Comparison of ENCODE assay signal across 1 cellular context in genomic region chr12:26832817-26833691, GRCh38.
TF ChIP-seq lines count a peak whose summit lies in the region.

TSS of gene ITPR2 (minus strand) at chr12:26833194. CDS start at chr12:26832781, 413 bp downstream.

TF ChIP-seq in HEK293, 187 proteins besides CTCF, POLR2A, EP300 and RAD21 (continued from another document and continues in another):
- no peak for TF ChIP-seq ZNF48 (tag by site-specific recombination; IDR thresholded peaks at IDR 0.05)
- TF ChIP-seq, protein P1, sequence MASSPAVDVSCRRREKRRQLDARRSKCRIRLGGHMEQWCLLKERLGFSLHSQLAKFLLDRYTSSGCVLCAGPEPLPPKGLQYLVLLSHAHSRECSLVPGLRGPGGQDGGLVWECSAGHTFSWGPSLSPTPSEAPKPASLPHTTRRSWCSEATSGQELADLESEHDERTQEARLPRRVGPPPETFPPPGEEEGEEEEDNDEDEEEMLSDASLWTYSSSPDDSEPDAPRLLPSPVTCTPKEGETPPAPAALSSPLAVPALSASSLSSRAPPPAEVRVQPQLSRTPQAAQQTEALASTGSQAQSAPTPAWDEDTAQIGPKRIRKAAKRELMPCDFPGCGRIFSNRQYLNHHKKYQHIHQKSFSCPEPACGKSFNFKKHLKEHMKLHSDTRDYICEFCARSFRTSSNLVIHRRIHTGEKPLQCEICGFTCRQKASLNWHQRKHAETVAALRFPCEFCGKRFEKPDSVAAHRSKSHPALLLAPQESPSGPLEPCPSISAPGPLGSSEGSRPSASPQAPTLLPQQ (tag by site-specific recombination; IDR thresholded peaks at IDR 0.05) = peak; percentile 30; the same call in 1 of the 2 replicates
- TF ChIP-seq ZNF175 (tag by site-specific recombination; IDR thresholded peaks at IDR 0.05) = no peak
- TF ChIP-seq ZNF202 (tag by site-specific recombination; IDR thresholded peaks at IDR 0.05; ENCODE audit: borderline replicate concordance) = no peak
- no peak for TF ChIP-seq ZNF549 (tag by site-specific recombination; IDR thresholded peaks at IDR 0.05)
- no peak for TF ChIP-seq ZBTB49 (tag by site-specific recombination; IDR thresholded peaks at IDR 0.05; ENCODE audit: low read depth)
- no peak for TF ChIP-seq ZNF169 (tag by site-specific recombination; IDR thresholded peaks at IDR 0.05)
- no peak for TF ChIP-seq ZNF221 (tag by site-specific recombination; IDR thresholded peaks at IDR 0.05; ENCODE audit: borderline replicate concordance)
- TF ChIP-seq PRDM1 (tag by site-specific recombination; IDR thresholded peaks at IDR 0.05) = no peak; the same call in 1 of the 2 replicates
- TF ChIP-seq ZNF398 (tag by site-specific recombination; IDR thresholded peaks at IDR 0.05) = peak; percentile 22; the same call in 1 of the 2 replicates
- no peak for TF ChIP-seq HOXC10 (CRISPR knock-in tag; IDR thresholded peaks at IDR 0.05)
- TF ChIP-seq ZNF121 (tag by site-specific recombination; IDR thresholded peaks at IDR 0.05) = no peak
- no peak for TF ChIP-seq ZFP41 (tag by site-specific recombination; IDR thresholded peaks at IDR 0.05; ENCODE audit: borderline replicate concordance)
- no peak for TF ChIP-seq TRIM28 (IDR thresholded peaks at IDR 0.05; ENCODE audit: borderline replicate concordance, low read length)
- TF ChIP-seq ZNF391 (tag by site-specific recombination; IDR thresholded peaks at IDR 0.05; ENCODE audit: borderline replicate concordance, low read depth) = peak; percentile 85
- no peak for TF ChIP-seq OVOL3 (tag by site-specific recombination; IDR thresholded peaks at IDR 0.05)
- no peak for TF ChIP-seq ZNF433 (tag by site-specific recombination; IDR thresholded peaks at IDR 0.05; ENCODE audit: low read depth)
- TF ChIP-seq, protein P2, sequence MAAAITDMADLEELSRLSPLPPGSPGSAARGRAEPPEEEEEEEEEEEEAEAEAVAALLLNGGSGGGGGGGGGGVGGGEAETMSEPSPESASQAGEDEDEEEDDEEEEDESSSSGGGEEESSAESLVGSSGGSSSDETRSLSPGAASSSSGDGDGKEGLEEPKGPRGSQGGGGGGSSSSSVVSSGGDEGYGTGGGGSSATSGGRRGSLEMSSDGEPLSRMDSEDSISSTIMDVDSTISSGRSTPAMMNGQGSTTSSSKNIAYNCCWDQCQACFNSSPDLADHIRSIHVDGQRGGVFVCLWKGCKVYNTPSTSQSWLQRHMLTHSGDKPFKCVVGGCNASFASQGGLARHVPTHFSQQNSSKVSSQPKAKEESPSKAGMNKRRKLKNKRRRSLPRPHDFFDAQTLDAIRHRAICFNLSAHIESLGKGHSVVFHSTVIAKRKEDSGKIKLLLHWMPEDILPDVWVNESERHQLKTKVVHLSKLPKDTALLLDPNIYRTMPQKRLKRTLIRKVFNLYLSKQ (tag by site-specific recombination; IDR thresholded peaks at IDR 0.05; ENCODE audit: borderline replicate concordance) = no peak
- TF ChIP-seq ZNF571 (tag by site-specific recombination; IDR thresholded peaks at IDR 0.05) = no peak
- 0 out of 2 replicates have a peak, but pooled peaks have one; percentile 72 for TF ChIP-seq ZXDB (tag by site-specific recombination; IDR thresholded peaks at IDR 0.05)
- TF ChIP-seq, protein P3, sequence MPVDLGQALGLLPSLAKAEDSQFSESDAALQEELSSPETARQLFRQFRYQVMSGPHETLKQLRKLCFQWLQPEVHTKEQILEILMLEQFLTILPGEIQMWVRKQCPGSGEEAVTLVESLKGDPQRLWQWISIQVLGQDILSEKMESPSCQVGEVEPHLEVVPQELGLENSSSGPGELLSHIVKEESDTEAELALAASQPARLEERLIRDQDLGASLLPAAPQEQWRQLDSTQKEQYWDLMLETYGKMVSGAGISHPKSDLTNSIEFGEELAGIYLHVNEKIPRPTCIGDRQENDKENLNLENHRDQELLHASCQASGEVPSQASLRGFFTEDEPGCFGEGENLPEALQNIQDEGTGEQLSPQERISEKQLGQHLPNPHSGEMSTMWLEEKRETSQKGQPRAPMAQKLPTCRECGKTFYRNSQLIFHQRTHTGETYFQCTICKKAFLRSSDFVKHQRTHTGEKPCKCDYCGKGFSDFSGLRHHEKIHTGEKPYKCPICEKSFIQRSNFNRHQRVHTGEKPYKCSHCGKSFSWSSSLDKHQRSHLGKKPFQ (tag by site-specific recombination; IDR thresholded peaks at IDR 0.05) = no peak
- TF ChIP-seq ZNF404 (tag by site-specific recombination; IDR thresholded peaks at IDR 0.05) = no peak
- no peak for TF ChIP-seq RBAK (tag by site-specific recombination; IDR thresholded peaks at IDR 0.05)
- TF ChIP-seq, protein P4, sequence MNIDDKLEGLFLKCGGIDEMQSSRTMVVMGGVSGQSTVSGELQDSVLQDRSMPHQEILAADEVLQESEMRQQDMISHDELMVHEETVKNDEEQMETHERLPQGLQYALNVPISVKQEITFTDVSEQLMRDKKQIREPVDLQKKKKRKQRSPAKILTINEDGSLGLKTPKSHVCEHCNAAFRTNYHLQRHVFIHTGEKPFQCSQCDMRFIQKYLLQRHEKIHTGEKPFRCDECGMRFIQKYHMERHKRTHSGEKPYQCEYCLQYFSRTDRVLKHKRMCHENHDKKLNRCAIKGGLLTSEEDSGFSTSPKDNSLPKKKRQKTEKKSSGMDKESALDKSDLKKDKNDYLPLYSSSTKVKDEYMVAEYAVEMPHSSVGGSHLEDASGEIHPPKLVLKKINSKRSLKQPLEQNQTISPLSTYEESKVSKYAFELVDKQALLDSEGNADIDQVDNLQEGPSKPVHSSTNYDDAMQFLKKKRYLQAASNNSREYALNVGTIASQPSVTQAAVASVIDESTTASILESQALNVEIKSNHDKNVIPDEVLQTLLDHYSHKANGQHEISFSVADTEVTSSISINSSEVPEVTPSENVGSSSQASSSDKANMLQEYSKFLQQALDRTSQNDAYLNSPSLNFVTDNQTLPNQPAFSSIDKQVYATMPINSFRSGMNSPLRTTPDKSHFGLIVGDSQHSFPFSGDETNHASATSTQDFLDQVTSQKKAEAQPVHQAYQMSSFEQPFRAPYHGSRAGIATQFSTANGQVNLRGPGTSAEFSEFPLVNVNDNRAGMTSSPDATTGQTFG (tag by site-specific recombination; IDR thresholded peaks at IDR 0.05; ENCODE audit: borderline replicate concordance) = no peak
- TF ChIP-seq, protein P5, sequence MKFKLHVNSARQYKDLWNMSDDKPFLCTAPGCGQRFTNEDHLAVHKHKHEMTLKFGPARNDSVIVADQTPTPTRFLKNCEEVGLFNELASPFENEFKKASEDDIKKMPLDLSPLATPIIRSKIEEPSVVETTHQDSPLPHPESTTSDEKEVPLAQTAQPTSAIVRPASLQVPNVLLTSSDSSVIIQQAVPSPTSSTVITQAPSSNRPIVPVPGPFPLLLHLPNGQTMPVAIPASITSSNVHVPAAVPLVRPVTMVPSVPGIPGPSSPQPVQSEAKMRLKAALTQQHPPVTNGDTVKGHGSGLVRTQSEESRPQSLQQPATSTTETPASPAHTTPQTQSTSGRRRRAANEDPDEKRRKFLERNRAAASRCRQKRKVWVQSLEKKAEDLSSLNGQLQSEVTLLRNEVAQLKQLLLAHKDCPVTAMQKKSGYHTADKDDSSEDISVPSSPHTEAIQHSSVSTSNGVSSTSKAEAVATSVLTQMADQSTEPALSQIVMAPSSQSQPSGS (tag by site-specific recombination; IDR thresholded peaks at IDR 0.05; ENCODE audit: low read depth) = no peak
- TF ChIP-seq, protein P6, sequence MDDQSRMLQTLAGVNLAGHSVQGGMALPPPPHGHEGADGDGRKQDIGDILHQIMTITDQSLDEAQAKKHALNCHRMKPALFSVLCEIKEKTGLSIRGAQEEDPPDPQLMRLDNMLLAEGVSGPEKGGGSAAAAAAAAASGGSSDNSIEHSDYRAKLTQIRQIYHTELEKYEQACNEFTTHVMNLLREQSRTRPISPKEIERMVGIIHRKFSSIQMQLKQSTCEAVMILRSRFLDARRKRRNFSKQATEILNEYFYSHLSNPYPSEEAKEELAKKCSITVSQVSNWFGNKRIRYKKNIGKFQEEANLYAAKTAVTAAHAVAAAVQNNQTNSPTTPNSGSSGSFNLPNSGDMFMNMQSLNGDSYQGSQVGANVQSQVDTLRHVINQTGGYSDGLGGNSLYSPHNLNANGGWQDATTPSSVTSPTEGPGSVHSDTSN (CRISPR knock-in tag; IDR thresholded peaks at IDR 0.05) = no peak
- no peak for TF ChIP-seq ZNF426 (tag by site-specific recombination; IDR thresholded peaks at IDR 0.05)
- peak; percentile 57 for TF ChIP-seq KLF9 (tag by site-specific recombination; IDR thresholded peaks at IDR 0.05; ENCODE audit: low read depth)
- no peak for TF ChIP-seq SALL2 (tag by site-specific recombination; IDR thresholded peaks at IDR 0.05; ENCODE audit: borderline replicate concordance)
- no peak for TF ChIP-seq ZNF518A (tag by site-specific recombination; conservative IDR thresholded peaks at IDR 0.05; ENCODE audit: low read depth)
- TF ChIP-seq ZNF394 (tag by site-specific recombination; IDR thresholded peaks at IDR 0.05; ENCODE audit: borderline replicate concordance) = 0 out of 2 replicates have a peak, but pooled peaks have one; percentile 37
- TF ChIP-seq ZNF292 (tag by site-specific recombination; IDR thresholded peaks at IDR 0.05; ENCODE audit: borderline replicate concordance, low read depth) = no peak
- peak; percentile 71 for TF ChIP-seq ZNF660 (tag by site-specific recombination; IDR thresholded peaks at IDR 0.05)
- 0 out of 2 replicates have a peak, but pooled peaks have one; percentile 46 for TF ChIP-seq ZBTB1 (tag by site-specific recombination; IDR thresholded peaks at IDR 0.05)
- TF ChIP-seq SCRT1 (tag by site-specific recombination; IDR thresholded peaks at IDR 0.05; ENCODE audit: borderline replicate concordance) = no peak
- TF ChIP-seq KLF16 (tag by site-specific recombination; IDR thresholded peaks at IDR 0.05) = peak; percentile 46; the same call in 1 of the 2 replicates
